ENCODE assay signal across 12 cellular contexts in genomic region chr2:1741851-1742250, GRCh38. TPM values are rescaled to one million over a fixed set of nuclear protein-coding genes. Genes with fewer than 3 reads are reported as not detected.
DNase-seq lines count a peak whose midpoint lies in the region; ATAC-seq and TF ChIP-seq lines count a peak whose summit lies in the region.
"Had no signal": no experiment of that assay in that cellular context is flagged by ENCODE, and none has a peak within 500 bp of the region (broad histone marks: within the 10 kb centered on the region; RNA-seq: fewer than 3 reads in every experiment).

No MANE protein-coding gene starts in this region.

- H2BK5ac ChIP-seq in mesendoderm (ENCODE audit: low read length), result no peak overlapping the region

- H3K4me1 Mint-ChIP-seq in activated CD4-positive, alpha-beta memory T cell treated with anti-CD3 and anti-CD28 coated beads, Interleukin-2, amount 10 ng/mL, durations not matched to agents 7 days and 5 days, result peaks cover 2% of the 10 kb centered on the region
- H3K4me1 Mint-ChIP-seq in activated CD4-positive, alpha-beta memory T cell treated with anti-CD3 and anti-CD28 coated beads for 36 hours (ENCODE audit: low read depth), result peaks cover 7% of the 10 kb centered on the region

- H3K4me3 ChIP-seq in brain microvascular endothelial cell (ENCODE audit: low read depth, low read length) (peak overlapping the region; percentile 84), mesendoderm (ENCODE audit: low read length) (no peak overlapping the region), testis (no peak overlapping the region)
- H3K4me3 ChIP-seq: A549 had no signal

- in situ Hi-C loops in brain microvascular endothelial cell (cut with HindIII; ENCODE audit: low pct_ligation_motif_present, low sequenced_read_pairs), result loop anchor here (25.0 kb wide), 1 partner anchor 155 kb away; no protein-coding TSS in a partner anchor

- H2BK15ac ChIP-seq in mesendoderm (replicated peaks; ENCODE audit: low read depth), result no peak overlapping the region

- CTCF ChIA-PET in activated CD4-positive, alpha-beta memory T cell treated with anti-CD3 and anti-CD28 coated beads, Interleukin-2, amount 10 ng/mL, durations not matched to agents 7 days and 5 days (lab: Charles Lee), result no interaction called here
- CTCF ChIA-PET in activated CD4-positive, alpha-beta memory T cell treated with anti-CD3 and anti-CD28 coated beads for 36 hours (lab: Charles Lee), result no interaction called here

- WGBS in mesendoderm (ENCODE audit: extremely low coverage, insufficient coverage, low lambda C conversion rate), result no CpG with 5 or more reads among the region's 14 CpGs
- WGBS in testis, 2 donors, result 72 to 85% methylated on average over 14 of the region's 14 CpGs

- DNase-seq in activated CD4-positive, alpha-beta memory T cell treated with anti-CD3 and anti-CD28 coated beads, Interleukin-2, amount 10 ng/mL, durations not matched to agents 7 days and 5 days, result peak; percentile 1
- DNase-seq in activated CD4-positive, alpha-beta memory T cell treated with anti-CD3 and anti-CD28 coated beads for 36 hours, result no peak
- DNase-seq in brain microvascular endothelial cell (no peak), mesendoderm (no peak), testis (peak; percentile 13), H4 (ENCODE audit: low spot score) (no peak), NCI-H1930 (lab: John Stamatoyannopoulos, UW) (no peak)
- DNase-seq: activated CD4-positive, alpha-beta T cell treated with anti-CD3 and anti-CD28 coated beads for 36 hours; activated naive CD4-positive, alpha-beta T cell treated with anti-CD3 and anti-CD28 coated beads, Interleukin-2, amount 50 U/mL, for 16 hours had no signal

- H3K56ac ChIP-seq in mesendoderm (ENCODE audit: low read length), result peak overlapping the region; percentile 62

- H3K36me3 Mint-ChIP-seq in activated CD4-positive, alpha-beta memory T cell treated with anti-CD3 and anti-CD28 coated beads, Interleukin-2, amount 10 ng/mL, durations not matched to agents 7 days and 5 days (ENCODE audit: low read depth), result no peaks in the 10 kb centered on the region
- H3K36me3 Mint-ChIP-seq in activated CD4-positive, alpha-beta memory T cell treated with anti-CD3 and anti-CD28 coated beads for 36 hours, result no peaks in the 10 kb centered on the region

- H3K27ac ChIP-seq in brain microvascular endothelial cell (peak overlapping the region; percentile 93), mesendoderm (ENCODE audit: low read depth, low read length) (no peak overlapping the region), testis (peak overlapping the region in 1 of 2 donors; percentile 41)
- H3K27ac ChIP-seq: A549 had no signal

- H3K4me1 ChIP-seq in mesendoderm (ENCODE audit: control insufficient read depth, low read depth, low read length), result peaks cover 9% of the 10 kb centered on the region
- H3K4me1 ChIP-seq in testis, result no peaks in the 10 kb centered on the region

- H3K4me3 Mint-ChIP-seq in activated CD4-positive, alpha-beta memory T cell treated with anti-CD3 and anti-CD28 coated beads, Interleukin-2, amount 10 ng/mL, durations not matched to agents 7 days and 5 days, result no peak overlapping the region
- no peak overlapping the region for H3K4me3 Mint-ChIP-seq in activated CD4-positive, alpha-beta memory T cell treated with anti-CD3 and anti-CD28 coated beads for 36 hours
- H3K4me3 Mint-ChIP-seq: activated CD4-positive, alpha-beta T cell treated with anti-CD3 and anti-CD28 coated beads for 36 hours had no signal

- no peak overlapping the region for H3K18ac ChIP-seq in mesendoderm (ENCODE audit: low read length)

- H3K4me2 ChIP-seq in mesendoderm (ENCODE audit: low read length), result no peak overlapping the region

- no peak for ATAC-seq in GM21381 (IDR thresholded peaks at IDR 0.05; ENCODE audit: unreplicated experiment)
- ATAC-seq: activated CD4-positive, alpha-beta T cell treated with anti-CD3 and anti-CD28 coated beads for 36 hours had no signal

- no peak overlapping the region for H3K4ac ChIP-seq in mesendoderm (ENCODE audit: low read depth, low read length)

- H3K27me3 Mint-ChIP-seq in activated CD4-positive, alpha-beta memory T cell treated with anti-CD3 and anti-CD28 coated beads, Interleukin-2, amount 10 ng/mL, durations not matched to agents 7 days and 5 days, result peaks cover 32% of the 10 kb centered on the region
- H3K27me3 Mint-ChIP-seq in activated CD4-positive, alpha-beta memory T cell treated with anti-CD3 and anti-CD28 coated beads for 36 hours, result peaks cover 30% of the 10 kb centered on the region

- peak overlapping the region; percentile 85 for H3K9ac ChIP-seq in mesendoderm (ENCODE audit: low read length)

- H3K9me3 ChIP-seq in testis, result no peaks in the 10 kb centered on the region
- H3K9me3 ChIP-seq: A549, tibial nerve had no signal

- POLR2A ChIA-PET in activated CD4-positive, alpha-beta memory T cell treated with anti-CD3 and anti-CD28 coated beads, Interleukin-2, amount 10 ng/mL, durations not matched to agents 7 days and 5 days (lab: Charles Lee), result no interaction called here
- POLR2A ChIA-PET in activated CD4-positive, alpha-beta memory T cell treated with anti-CD3 and anti-CD28 coated beads for 36 hours (lab: Charles Lee), result no interaction called here

- no peak overlapping the region for H3K27ac Mint-ChIP-seq in activated CD4-positive, alpha-beta memory T cell treated with anti-CD3 and anti-CD28 coated beads, Interleukin-2, amount 10 ng/mL, durations not matched to agents 7 days and 5 days
- H3K27ac Mint-ChIP-seq in activated CD4-positive, alpha-beta memory T cell treated with anti-CD3 and anti-CD28 coated beads for 36 hours, result no peak overlapping the region
- H3K27ac Mint-ChIP-seq: activated CD4-positive, alpha-beta T cell treated with anti-CD3 and anti-CD28 coated beads for 36 hours had no signal

- TF ChIP-seq POLR2A in testis (IDR thresholded peaks at IDR 0.05), result no peak

- no peak overlapping the region for H2AK5ac ChIP-seq in mesendoderm (ENCODE audit: low read length)

- no peak overlapping the region for H2BK120ac ChIP-seq in mesendoderm (ENCODE audit: low read depth, low read length)

- H3K36me3 ChIP-seq in brain microvascular endothelial cell (replicated peaks), result peaks cover 3% of the 10 kb centered on the region
- no peaks in the 10 kb centered on the region for H3K36me3 ChIP-seq in mesendoderm (ENCODE audit: control insufficient read depth, insufficient read depth, low read length)
- H3K36me3 ChIP-seq in testis (ENCODE audit: low read depth, missing control alignments), result no peaks in the 10 kb centered on the region
- H3K36me3 ChIP-seq: tibial nerve had no signal

- peak overlapping the region; percentile 56 for H3K23ac ChIP-seq in mesendoderm (ENCODE audit: low read length)

- no peak overlapping the region for H4K5ac ChIP-seq in mesendoderm (ENCODE audit: low read length)

- no peak overlapping the region for H4K8ac ChIP-seq in mesendoderm (ENCODE audit: low read depth, low read length)

- peaks cover 47% of the 10 kb centered on the region for H3K79me2 ChIP-seq in mesendoderm (ENCODE audit: control insufficient read depth, insufficient read depth, low read length)

- no peaks in the 10 kb centered on the region for H3K27me3 ChIP-seq in brain microvascular endothelial cell (replicated peaks)
- H3K27me3 ChIP-seq in mesendoderm (ENCODE audit: insufficient read depth, low read length, poor library complexity), result no peaks in the 10 kb centered on the region
- H3K27me3 ChIP-seq in testis, result no peaks in the 10 kb centered on the region
- H3K27me3 ChIP-seq: tibial nerve had no signal

- no peaks in the 10 kb centered on the region for H3K9me3 Mint-ChIP-seq in activated CD4-positive, alpha-beta memory T cell treated with anti-CD3 and anti-CD28 coated beads, Interleukin-2, amount 10 ng/mL, durations not matched to agents 7 days and 5 days
- H3K9me3 Mint-ChIP-seq in activated CD4-positive, alpha-beta memory T cell treated with anti-CD3 and anti-CD28 coated beads for 36 hours, result no peaks in the 10 kb centered on the region

- TF ChIP-seq CTCF in brain microvascular endothelial cell (IDR thresholded peaks at IDR 0.05; ENCODE audit: low read depth, low read length, missing control alignments) (no peak), testis (IDR thresholded peaks at IDR 0.05) (no peak)

- intact Hi-C loops in activated CD4-positive, alpha-beta memory T cell treated with anti-CD3 and anti-CD28 coated beads for 36 hours (cut with micrococcal nuclease), result no loop called here
- intact Hi-C loops in testis (cut with DNase I; ENCODE audit: low total_unique reads), result no loop called here

- peaks cover 22% of the 10 kb centered on the region for H3K79me1 ChIP-seq in mesendoderm (ENCODE audit: low read length)

RNA-seq across cellular contexts. Expression of gene PXDN, which starts 2.5 kb away (rescaled TPM):
- not detected for total RNA-seq in activated CD4-positive, alpha-beta memory T cell treated with anti-CD3 and anti-CD28 coated beads, Interleukin-2, amount 10 ng/mL, durations not matched to agents 7 days and 5 days
- not detected for total RNA-seq in activated CD4-positive, alpha-beta memory T cell treated with anti-CD3 and anti-CD28 coated beads for 36 hours
- 60.4 TPM for polyA plus RNA-seq in mesendoderm (2013, experiment 1 of 2)
- 60.8 TPM for polyA plus RNA-seq in mesendoderm (2013, experiment 2 of 2)
- total RNA-seq in testis, result 10 to 100 TPM; 33.8 to 41.8 TPM
- polyA plus RNA-seq in testis (ENCODE audit: insufficient read depth, low read depth, low replicate concordance), result 26.7 TPM
- total RNA-seq in H4 (2014; rRNA removed; shearing (Covaris generic)), result 147 and 171 TPM in 2 replicates

Comparison
In these comparisons a context has a peak if more than half of its experiments do, and no peak if none do; other contexts are left out.
1. DNase-seq: peak in activated CD4-positive, alpha-beta memory T cell treated with anti-CD3 and anti-CD28 coated beads, Interleukin-2, amount 10 ng/mL, durations not matched to agents 7 days and 5 days (single experiment) and testis (single experiment); none in activated CD4-positive, alpha-beta memory T cell treated with anti-CD3 and anti-CD28 coated beads for 36 hours (single experiment), brain microvascular endothelial cell (single experiment), mesendoderm (single experiment), H4 (single experiment) and NCI-H1930 (0 of 2).
2. RNA of gene PXDN, which starts 2.5 kb away (total RNA-seq): 147 to 171 TPM in H4 and 33.8 to 41.8 TPM in testis; not detected in activated CD4-positive, alpha-beta memory T cell treated with anti-CD3 and anti-CD28 coated beads, Interleukin-2, amount 10 ng/mL, durations not matched to agents 7 days and 5 days and not detected in activated CD4-positive, alpha-beta memory T cell treated with anti-CD3 and anti-CD28 coated beads for 36 hours; every median in the first group is over 10 times any median in the second.